Comparison of ENCODE assay signal across 19 cellular contexts in the genomic region with DNA sequence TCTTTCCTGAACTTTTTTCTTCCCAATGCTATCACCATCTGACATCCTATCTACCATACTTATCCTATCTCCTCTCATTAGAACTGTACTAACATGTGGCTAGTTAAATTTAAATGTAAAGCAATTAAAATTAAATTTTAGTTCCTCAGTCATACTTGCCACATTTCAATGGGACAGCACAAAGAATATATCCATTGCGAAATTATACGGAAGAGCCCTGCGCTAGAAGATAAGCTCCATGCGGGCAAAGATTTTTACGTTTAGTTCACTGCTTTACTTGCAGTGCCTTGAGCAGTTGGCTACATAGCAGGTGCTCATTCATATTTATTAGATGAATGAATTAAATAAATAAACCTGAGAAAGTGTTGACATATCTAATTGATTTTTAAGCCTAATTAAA. TPM values are rescaled to one million over a fixed set of nuclear protein-coding genes. Genes with fewer than 3 reads are reported as not detected.
DNase-seq lines count a peak whose midpoint lies in the region; ATAC-seq, FAIRE-seq and TF ChIP-seq lines count a peak whose summit lies in the region.
"Had no signal": no experiment of that assay in that cellular context is flagged by ENCODE, and none has a peak within 500 bp of the region (broad histone marks: within the 10 kb centered on the region; RNA-seq: fewer than 3 reads in every experiment).

No MANE protein-coding gene starts in this region.

- no peak for FAIRE-seq in frontal cortex (lab: Jason Lieb, UNC)
- FAIRE-seq: GM12891, GM18507, H54 had no signal

- no peaks in the 10 kb centered on the region for H3K9me3 Mint-ChIP-seq in HFFc6
- no peaks in the 10 kb centered on the region for H3K9me3 Mint-ChIP-seq in activated T-helper 17 cell treated with anti-CD3 and anti-CD28 coated beads, Interleukin-2, amount 50 U/mL, for 72 hours
- no peaks in the 10 kb centered on the region for H3K9me3 Mint-ChIP-seq in central memory CD8-positive, alpha-beta T cell
- no peaks in the 10 kb centered on the region for H3K9me3 Mint-ChIP-seq in stimulated activated memory B cell treated with anti-CD40 and anti-IgM and Interleukin-4, amounts not matched to agents 10 μg/mL and 1 μg/mL and 100 μg/mL, for 72 hours
- H3K9me3 Mint-ChIP-seq: CD4-positive, alpha-beta memory T cell had no signal

- no peak for ATAC-seq in activated T-helper 17 cell treated with anti-CD3 and anti-CD28 coated beads, Interleukin-2, amount 50 U/mL, for 72 hours (replicated peaks)
- no peak for ATAC-seq in central memory CD8-positive, alpha-beta T cell (replicated peaks; ENCODE audit: extremely low read depth, poor library complexity, severe bottlenecking)
- no peak for ATAC-seq in stimulated activated memory B cell treated with anti-CD40 and anti-IgM and Interleukin-4, amounts not matched to agents 10 μg/mL and 1 μg/mL and 100 μg/mL, for 72 hours

- H3K4me3 Mint-ChIP-seq in HFFc6 = no peak overlapping the region
- no peak overlapping the region for H3K4me3 Mint-ChIP-seq in activated T-helper 17 cell treated with anti-CD3 and anti-CD28 coated beads, Interleukin-2, amount 50 U/mL, for 72 hours
- H3K4me3 Mint-ChIP-seq in central memory CD8-positive, alpha-beta T cell = no peak overlapping the region
- H3K4me3 Mint-ChIP-seq in stimulated activated memory B cell treated with anti-CD40 and anti-IgM and Interleukin-4, amounts not matched to agents 10 μg/mL and 1 μg/mL and 100 μg/mL, for 72 hours = no peak overlapping the region
- H3K4me3 Mint-ChIP-seq: CD14-positive monocyte; CD4-positive, alpha-beta memory T cell had no signal

- no peaks in the 10 kb centered on the region for H3K27me3 Mint-ChIP-seq in HFFc6 (ENCODE audit: insufficient read depth)
- H3K27me3 Mint-ChIP-seq in activated T-helper 17 cell treated with anti-CD3 and anti-CD28 coated beads, Interleukin-2, amount 50 U/mL, for 72 hours = no peaks in the 10 kb centered on the region
- H3K27me3 Mint-ChIP-seq in central memory CD8-positive, alpha-beta T cell = no peaks in the 10 kb centered on the region
- H3K27me3 Mint-ChIP-seq in stimulated activated memory B cell treated with anti-CD40 and anti-IgM and Interleukin-4, amounts not matched to agents 10 μg/mL and 1 μg/mL and 100 μg/mL, for 72 hours = no peaks in the 10 kb centered on the region
- H3K27me3 Mint-ChIP-seq: CD4-positive, alpha-beta memory T cell had no signal

- no peak for DNase-seq in HFFc6
- DNase-seq in central memory CD8-positive, alpha-beta T cell (ENCODE audit: low spot score in 2 of 2) = no peak
- DNase-seq in AML-193 (lab: John Stamatoyannopoulos, UW) = no peak
- no peak for DNase-seq in frontal cortex (ENCODE audit: low spot score in 2 of 2)
- DNase-seq in stimulated activated naive CD4-positive, alpha-beta T cell (lab: John Stamatoyannopoulos, UW) = no peak
- DNase-seq: BE2C; Calu3; CD4-positive, alpha-beta memory T cell; COR-L47; DMS53; DMS79 treated with DMSO at 0.1 percent for 48 hours; GF-D8; GOT3 had no signal

- H3K27ac Mint-ChIP-seq in HFFc6 = peak overlapping the region; percentile 7; the same call in 1 of the 2 replicates
- H3K27ac Mint-ChIP-seq in activated T-helper 17 cell treated with anti-CD3 and anti-CD28 coated beads, Interleukin-2, amount 50 U/mL, for 72 hours = peak overlapping the region; percentile 28
- H3K27ac Mint-ChIP-seq in central memory CD8-positive, alpha-beta T cell (ENCODE audit: low read depth) = peak overlapping the region; percentile 26
- peak overlapping the region; percentile 18 for H3K27ac Mint-ChIP-seq in stimulated activated memory B cell treated with anti-CD40 and anti-IgM and Interleukin-4, amounts not matched to agents 10 μg/mL and 1 μg/mL and 100 μg/mL, for 72 hours
- H3K27ac Mint-ChIP-seq: CD14-positive monocyte had no signal

- H3K4me1 Mint-ChIP-seq in HFFc6 (ENCODE audit: low read depth) = no peaks in the 10 kb centered on the region
- H3K4me1 Mint-ChIP-seq in activated T-helper 17 cell treated with anti-CD3 and anti-CD28 coated beads, Interleukin-2, amount 50 U/mL, for 72 hours = peaks cover 10% of the 10 kb centered on the region
- peaks cover 22% of the 10 kb centered on the region for H3K4me1 Mint-ChIP-seq in central memory CD8-positive, alpha-beta T cell
- H3K4me1 Mint-ChIP-seq in stimulated activated memory B cell treated with anti-CD40 and anti-IgM and Interleukin-4, amounts not matched to agents 10 μg/mL and 1 μg/mL and 100 μg/mL, for 72 hours = no peaks in the 10 kb centered on the region
- H3K4me1 Mint-ChIP-seq: CD14-positive monocyte had no signal

- TF ChIP-seq CTCF in HFFc6 (IDR thresholded peaks at IDR 0.05) = no peak

- H3K36me3 Mint-ChIP-seq in HFFc6 (ENCODE audit: low read depth) = peaks cover 31% of the 10 kb centered on the region
- H3K36me3 Mint-ChIP-seq in activated T-helper 17 cell treated with anti-CD3 and anti-CD28 coated beads, Interleukin-2, amount 50 U/mL, for 72 hours (ENCODE audit: low read depth) = peaks cover 96% of the 10 kb centered on the region
- H3K36me3 Mint-ChIP-seq in central memory CD8-positive, alpha-beta T cell (ENCODE audit: insufficient read depth) = peaks cover 57% of the 10 kb centered on the region
- peaks cover 52% of the 10 kb centered on the region for H3K36me3 Mint-ChIP-seq in stimulated activated memory B cell treated with anti-CD40 and anti-IgM and Interleukin-4, amounts not matched to agents 10 μg/mL and 1 μg/mL and 100 μg/mL, for 72 hours

RNA-seq across cellular contexts. Expression of gene SEC23A, which starts 33.1 kb away (rescaled TPM):
- total RNA-seq in HFFc6 (2021; fragmentation: NEBNext Ultra II Directional; extraction: Animal tissue kit (Norgen Biotek cat#: 25700)) = 100 to 1,000 TPM; 199 to 255 (median 241) TPM
- total RNA-seq in activated T-helper 17 cell treated with anti-CD3 and anti-CD28 coated beads, Interleukin-2, amount 50 U/mL, for 72 hours = 10 to 100 TPM; 48.3 to 50.9 TPM
- 182 TPM for total RNA-seq in frontal cortex

RNA-seq across cellular contexts. Expression of gene GEMIN2, which starts 44.2 kb away (rescaled TPM):
- total RNA-seq in HFFc6 (2021; fragmentation: NEBNext Ultra II Directional; extraction: Animal tissue kit (Norgen Biotek cat#: 25700)) = 1 to 10 TPM; 6.6 to 9.6 (median 9.0) TPM
- 10 to 100 TPM; 20.8 to 22.3 TPM for total RNA-seq in activated T-helper 17 cell treated with anti-CD3 and anti-CD28 coated beads, Interleukin-2, amount 50 U/mL, for 72 hours
- total RNA-seq in frontal cortex = 62.0 TPM
